Comparison of ENCODE assay signal across 11 cellular contexts in the genomic region with DNA sequence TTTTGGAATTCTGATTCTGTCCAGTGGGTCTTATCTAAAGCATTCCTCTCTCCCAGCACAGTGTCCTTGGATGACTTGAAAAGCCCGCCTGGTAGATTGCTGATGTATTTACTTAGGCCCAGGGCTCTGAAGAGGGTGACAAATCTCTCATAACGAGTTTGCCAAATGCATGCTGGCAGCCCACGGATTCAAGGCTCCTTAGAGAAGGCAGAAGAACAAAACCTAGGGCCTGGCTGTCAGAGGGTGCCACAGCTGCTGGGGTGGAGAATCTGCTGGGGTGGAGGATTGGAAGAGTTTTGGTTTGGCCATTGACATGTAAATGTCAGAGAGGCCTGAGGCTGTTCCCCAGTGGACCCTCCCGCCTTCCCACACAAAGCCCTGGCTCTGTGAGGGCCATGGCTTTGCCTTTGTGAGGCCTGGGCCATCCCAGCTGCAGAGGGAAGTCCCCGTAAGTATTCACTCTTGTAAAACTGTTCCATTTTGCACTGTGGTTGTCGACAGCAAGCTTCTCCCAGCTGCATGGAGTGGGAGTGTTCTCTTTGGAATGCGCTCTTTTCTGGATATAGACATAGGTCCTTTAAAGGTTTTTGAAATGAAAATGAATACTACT. TPM values are rescaled to one million over a fixed set of nuclear protein-coding genes. Genes with fewer than 3 reads are reported as not detected.
A peak's percentile ranks its signal among the peaks of the same experiment; 100 is the strongest.
DNase-seq lines count a peak whose midpoint lies in the region; ATAC-seq and TF ChIP-seq lines count a peak whose summit lies in the region.
"Had no signal": no experiment of that assay in that cellular context is flagged by ENCODE, and none has a peak within 500 bp of the region (broad histone marks: within the 10 kb centered on the region; RNA-seq: fewer than 3 reads in every experiment).

No MANE protein-coding gene starts in this region.

- DNase-seq in Daoy (ENCODE audit: low read depth) = peak; percentile 6
- DNase-seq in NCI-H510A (lab: John Stamatoyannopoulos, UW) = peak; percentile 24
- DNase-seq in left cardiac atrium = peak; percentile 42
- DNase-seq in ovary = peak in 4 of 5 donors; percentile 35 to 57 (median 39)
- DNase-seq in activated T-cell treated with anti-CD3 and anti-CD28 coated beads for 4 hours = no peak
- DNase-seq in foreskin keratinocyte = no peak
- no peak for DNase-seq in left lobe of liver (ENCODE audit: low spot score)
- no peak for DNase-seq in activated T-cell treated with anti-CD3 and anti-CD28 coated beads, Interleukin-2, amount 50 U/mL, for 4 hours
- DNase-seq: activated CD8-positive, alpha-beta T cell treated with anti-CD3 and anti-CD28 coated beads, Interleukin-2, amount 10 ng/mL, durations not matched to agents 7 days and 5 days; CD8-positive, alpha-beta memory T cell had no signal

- no peaks in the 10 kb centered on the region for H3K9me3 ChIP-seq in ovary
- H3K9me3 ChIP-seq: vagina had no signal

- H3K4me1 Mint-ChIP-seq in activated T-cell treated with anti-CD3 and anti-CD28 coated beads, Interleukin-2, amount 50 U/mL, for 4 hours (ENCODE audit: low read depth) = no peaks in the 10 kb centered on the region
- H3K4me1 Mint-ChIP-seq: CD8-positive, alpha-beta memory T cell had no signal

- H3K27me3 ChIP-seq in ovary (no peaks in the 10 kb centered on the region), foreskin keratinocyte (no peaks in the 10 kb centered on the region)
- H3K27me3 ChIP-seq: vagina had no signal

- ATAC-seq in left cardiac atrium (peak; percentile 90 to 93), foreskin keratinocyte (no peak), left lobe of liver (no peak)
- no peak for ATAC-seq in activated T-cell treated with anti-CD3 and anti-CD28 coated beads, Interleukin-2, amount 50 U/mL, for 4 hours
- ATAC-seq: activated CD8-positive, alpha-beta T cell treated with anti-CD3 and anti-CD28 coated beads, Interleukin-2, amount 10 ng/mL, durations not matched to agents 7 days and 5 days had no signal

- no peak overlapping the region for H3K4me3 Mint-ChIP-seq in activated T-cell treated with anti-CD3 and anti-CD28 coated beads, Interleukin-2, amount 50 U/mL, for 4 hours
- H3K4me3 Mint-ChIP-seq: activated CD8-positive, alpha-beta T cell treated with anti-CD3 and anti-CD28 coated beads, Interleukin-2, amount 10 ng/mL, durations not matched to agents 7 days and 5 days had no signal

- H3K36me3 ChIP-seq in ovary = no peaks in the 10 kb centered on the region
- H3K36me3 ChIP-seq: vagina had no signal

- H3K4me3 ChIP-seq in ovary = no peak overlapping the region
- H3K4me3 ChIP-seq: vagina had no signal

- H3K36me3 Mint-ChIP-seq in activated T-cell treated with anti-CD3 and anti-CD28 coated beads, Interleukin-2, amount 50 U/mL, for 4 hours (ENCODE audit: insufficient read depth) = no peaks in the 10 kb centered on the region
- H3K36me3 Mint-ChIP-seq: CD8-positive, alpha-beta memory T cell had no signal

- no peaks in the 10 kb centered on the region for H3K27me3 Mint-ChIP-seq in activated T-cell treated with anti-CD3 and anti-CD28 coated beads, Interleukin-2, amount 50 U/mL, for 4 hours (ENCODE audit: low read depth)

- no peak for TF ChIP-seq POLR2A in ovary (IDR thresholded peaks at IDR 0.05)

- H3K27ac ChIP-seq in ovary (peak overlapping the region in 1 of 2 donors; percentile 44), foreskin keratinocyte (no peak overlapping the region)
- H3K27ac ChIP-seq: vagina had no signal

- TF ChIP-seq CTCF in ovary (IDR thresholded peaks at IDR 0.05) = no peak
- no peak for TF ChIP-seq CTCF in foreskin keratinocyte (conservative IDR thresholded peaks at IDR 0.05)

- H3K4me1 ChIP-seq in ovary (ENCODE audit: insufficient read depth) = peaks cover 19% of the 10 kb centered on the region
- H3K4me1 ChIP-seq in foreskin keratinocyte = no peaks in the 10 kb centered on the region

- 4 to 17% (median 15%) methylated on average over 7 of the region's 7 CpGs for whole genome bisulfite sequencing in ovary, 3 donors

- no peak for TF ChIP-seq EP300 in ovary (IDR thresholded peaks at IDR 0.05)

- H3K9me3 Mint-ChIP-seq in activated T-cell treated with anti-CD3 and anti-CD28 coated beads, Interleukin-2, amount 50 U/mL, for 4 hours = no peaks in the 10 kb centered on the region
- H3K9me3 Mint-ChIP-seq: CD8-positive, alpha-beta memory T cell had no signal

- intact Hi-C loops in left cardiac atrium (cut with DNase I) = no loop called here
- intact Hi-C loops in ovary (cut with DNase I) = no loop called here

RNA-seq across cellular contexts. Expression of a gene that starts 50.3 kb away (rescaled TPM):
- 1.1 and 4.1 TPM in 2 replicates for total RNA-seq in Daoy (2014; rRNA removed; shearing (Covaris generic))
- total RNA-seq in left cardiac atrium = 10 to 100 TPM in 1 of 2 donors, 1 to 10 TPM in 1; 9.1 to 13.7 TPM
- total RNA-seq in ovary = 10 to 100 TPM; 24.0 to 50.1 (median 28.5) TPM
- polyA plus RNA-seq in ovary = 10 to 100 TPM; 14.7 to 19.8 TPM
- 7.0 and 8.1 TPM in 2 replicates for total RNA-seq in foreskin keratinocyte
- polyA plus RNA-seq in foreskin keratinocyte = 2.7 and 3.4 TPM in 2 replicates
- 7.1 TPM for total RNA-seq in left lobe of liver
- total RNA-seq in activated T-cell treated with anti-CD3 and anti-CD28 coated beads, Interleukin-2, amount 50 U/mL, for 4 hours = 1 to 10 TPM; 2.3 to 2.7 (median 2.7) TPM

Comparison
In these comparisons a context has a peak if more than half of its experiments do, and no peak if none do; other contexts are left out.
1. DNase-seq: peak in Daoy (single experiment), NCI-H510A (single experiment), left cardiac atrium (single experiment) and ovary (4 of 5); none in activated T-cell treated with anti-CD3 and anti-CD28 coated beads for 4 hours (single experiment), foreskin keratinocyte (0 of 2), left lobe of liver (single experiment) and activated T-cell treated with anti-CD3 and anti-CD28 coated beads, Interleukin-2, amount 50 U/mL, for 4 hours (single experiment).
2. ATAC-seq: peak in left cardiac atrium (2 of 2); none in foreskin keratinocyte (single experiment), left lobe of liver (single experiment) and activated T-cell treated with anti-CD3 and anti-CD28 coated beads, Interleukin-2, amount 50 U/mL, for 4 hours (0 of 2).